Comparison of ENCODE assay signal across 9 cellular contexts in genomic region chr14:75399819-75400678, GRCh38.
A peak's percentile ranks its signal among the peaks of the same experiment; 100 is the strongest.
DNase-seq lines count a peak whose midpoint lies in the region; ATAC-seq lines count a peak whose summit lies in the region.
"Had no signal": no experiment of that assay in that cellular context is flagged by ENCODE, and none has a peak within 500 bp of the region (broad histone marks: within the 10 kb centered on the region; RNA-seq: fewer than 3 reads in every experiment).

No MANE protein-coding gene starts in this region.

- H3K9ac ChIP-seq in stomach smooth muscle (ENCODE audit: low read length in 2 of 2) = peak overlapping the region; percentile 40 to 55

- peaks cover 4% of the 10 kb centered on the region for H3K9me3 Mint-ChIP-seq in activated naive CD8-positive, alpha-beta T cell treated with anti-CD3 and anti-CD28 coated beads, Interleukin-2, amount 50 U/mL, for 24 hours
- H3K9me3 Mint-ChIP-seq: stimulated activated naive CD8-positive, alpha-beta T cell treated with anti-CD3 and anti-CD28 coated beads, Interleukin-15, Interleukin-2, amounts not matched to agents 100 ng/mL and 50 ng/mL, for 24 hours had no signal

- H3K36me3 ChIP-seq in stomach smooth muscle (ENCODE audit: control insufficient read depth in 2 of 2, insufficient read depth in 2 of 2, low read length in 2 of 2) = no peaks in the 10 kb centered on the region

- H3K27me3 ChIP-seq in stomach smooth muscle (ENCODE audit: control insufficient read depth in 1 of 2, insufficient read depth in 2 of 2, low read length in 2 of 2) = no peaks in the 10 kb centered on the region

- no peaks in the 10 kb centered on the region for H3K27me3 Mint-ChIP-seq in activated naive CD8-positive, alpha-beta T cell treated with anti-CD3 and anti-CD28 coated beads, Interleukin-2, amount 50 U/mL, for 24 hours
- H3K27me3 Mint-ChIP-seq: stimulated activated naive CD8-positive, alpha-beta T cell treated with anti-CD3 and anti-CD28 coated beads, Interleukin-15, Interleukin-2, amounts not matched to agents 100 ng/mL and 50 ng/mL, for 24 hours had no signal

- peak overlapping the region; percentile 90 for H3K27ac ChIP-seq in stomach smooth muscle (ENCODE audit: low read length)

- DNase-seq in D341Med (ENCODE audit: low spot score) (peak; percentile 89), NCI-H1436 (lab: John Stamatoyannopoulos, UW) (peak; percentile 88), iPS-NIHi11 (ENCODE audit: low spot score) (peak; percentile 65), NCI-H2227 treated with DMSO at 0.1 percent for 48 hours (lab: John Stamatoyannopoulos, UW) (no peak)
- DNase-seq in activated naive CD8-positive, alpha-beta T cell treated with anti-CD3 and anti-CD28 coated beads, Interleukin-2, amount 50 U/mL, for 24 hours = no peak

- no peaks in the 10 kb centered on the region for H3K36me3 Mint-ChIP-seq in activated naive CD8-positive, alpha-beta T cell treated with anti-CD3 and anti-CD28 coated beads, Interleukin-2, amount 50 U/mL, for 24 hours (ENCODE audit: low read depth)

- peak overlapping the region; percentile 8 to 40 for H3K4me3 ChIP-seq in stomach smooth muscle (ENCODE audit: low read length in 2 of 2)

- no peak overlapping the region for H3K27ac Mint-ChIP-seq in activated naive CD8-positive, alpha-beta T cell treated with anti-CD3 and anti-CD28 coated beads, Interleukin-2, amount 50 U/mL, for 24 hours

- peaks cover 2% of the 10 kb centered on the region for H3K4me1 Mint-ChIP-seq in activated naive CD8-positive, alpha-beta T cell treated with anti-CD3 and anti-CD28 coated beads, Interleukin-2, amount 50 U/mL, for 24 hours

- H3K4me3 Mint-ChIP-seq in activated naive CD8-positive, alpha-beta T cell treated with anti-CD3 and anti-CD28 coated beads, Interleukin-2, amount 50 U/mL, for 24 hours = no peak overlapping the region
- H3K4me3 Mint-ChIP-seq: stimulated activated naive CD8-positive, alpha-beta T cell treated with anti-CD3 and anti-CD28 coated beads, Interleukin-15, Interleukin-2, amounts not matched to agents 100 ng/mL and 50 ng/mL, for 24 hours had no signal

- ATAC-seq in activated naive CD8-positive, alpha-beta T cell treated with anti-CD3 and anti-CD28 coated beads, Interleukin-2, amount 50 U/mL, for 24 hours = peak; percentile 15
- ATAC-seq in HG02759 (IDR thresholded peaks at IDR 0.05; ENCODE audit: unreplicated experiment) (no peak), HG03175 (IDR thresholded peaks at IDR 0.05; ENCODE audit: unreplicated experiment) (no peak)

- peaks cover 27% of the 10 kb centered on the region for H3K4me1 ChIP-seq in stomach smooth muscle (ENCODE audit: control insufficient read depth, insufficient read depth, low read length)

- H3K9me3 ChIP-seq in stomach smooth muscle (ENCODE audit: control insufficient read depth in 2 of 2, low read length in 2 of 2) = no peaks in the 10 kb centered on the region

Comparison
In these comparisons a context has a peak if more than half of its experiments do, and no peak if none do; other contexts are left out.
1. DNase-seq: peak in D341Med (single experiment), NCI-H1436 (single experiment) and iPS-NIHi11 (single experiment); none in activated naive CD8-positive, alpha-beta T cell treated with anti-CD3 and anti-CD28 coated beads, Interleukin-2, amount 50 U/mL, for 24 hours (single experiment) and NCI-H2227 treated with DMSO at 0.1 percent for 48 hours (single experiment).